In genomic region chr6:41222513-41222912, GRCh38 we compare ENCODE assay signal across 11 cellular contexts. TPM values are rescaled to one million over a fixed set of nuclear protein-coding genes. Genes with fewer than 3 reads are reported as not detected.
"Had no signal": no experiment of that assay in that cellular context is flagged by ENCODE, and none has a peak within 500 bp of the region (broad histone marks: within the 10 kb centered on the region; RNA-seq: fewer than 3 reads in every experiment).

No MANE protein-coding gene starts in this region.

- FAIRE-seq: small intestine had no signal

- H3K27me3 ChIP-seq: thyroid gland, uterus had no signal

- ATAC-seq: left cardiac atrium, lower lobe of right lung, right cardiac atrium had no signal

- H3K9me3 ChIP-seq: thyroid gland, uterus had no signal

- H3K4me1 ChIP-seq: lower lobe of right lung, thyroid gland, uterus had no signal

- H3K4me3 ChIP-seq: lower lobe of right lung, thyroid gland, uterus had no signal

- H3K27ac ChIP-seq: lower lobe of right lung, thyroid gland, uterus had no signal

- H3K36me3 ChIP-seq: lower lobe of right lung, thyroid gland, uterus had no signal

- DNase-seq: endodermal cell, erythroblast, immature natural killer cell, left cardiac atrium, lower lobe of right lung, midbrain, posterior cingulate gyrus, right cardiac atrium, small intestine, thyroid gland, uterus had no signal

RNA-seq across cellular contexts. Expression of gene TREML4, which starts 5.6 kb away (rescaled TPM):
- total RNA-seq: endodermal cell, left cardiac atrium, lower lobe of right lung, right cardiac atrium, thyroid gland, uterus had no signal
- polyA plus RNA-seq: immature natural killer cell, right cardiac atrium, small intestine had no signal

RNA-seq across cellular contexts. Expression of gene TREML2, which starts 21.6 kb away (rescaled TPM):
- total RNA-seq: endodermal cell, thyroid gland had no signal

RNA-seq across cellular contexts. Expression of gene TREM2, which starts 59.6 kb away (rescaled TPM):
- total RNA-seq: endodermal cell had no signal
- polyA plus RNA-seq: immature natural killer cell had no signal
